Comparison of ENCODE assay signal across 10 cellular contexts in genomic region chr5:59543826-59544442, GRCh38.
DNase-seq lines count a peak whose midpoint lies in the region; ATAC-seq and TF ChIP-seq lines count a peak whose summit lies in the region.
"Had no signal": no experiment of that assay in that cellular context is flagged by ENCODE, and none has a peak within 500 bp of the region (broad histone marks: within the 10 kb centered on the region; RNA-seq: fewer than 3 reads in every experiment).

No MANE protein-coding gene starts in this region.

- no peak for TF ChIP-seq CTCF in gastroesophageal sphincter (IDR thresholded peaks at IDR 0.05)

- H3K9me3 ChIP-seq in gastroesophageal sphincter: no peaks in the 10 kb centered on the region

- 52% methylated on average over 2 of the region's 2 CpGs; no CpG with 5 or more reads in 1 of the 2 donors for WGBS in gastroesophageal sphincter (ENCODE audit: low coverage in 1 of 2), 2 donors

- ATAC-seq in gastroesophageal sphincter (peak; percentile 28), HG03280 (IDR thresholded peaks at IDR 0.05; ENCODE audit: unreplicated experiment) (no peak), GM21515 (IDR thresholded peaks at IDR 0.05; ENCODE audit: unreplicated experiment) (no peak)

- no peak overlapping the region for H3K4me3 ChIP-seq in gastroesophageal sphincter

- no peaks in the 10 kb centered on the region for H3K27me3 ChIP-seq in gastroesophageal sphincter

- H3K4me1 ChIP-seq in gastroesophageal sphincter: peaks cover 0 to 27% (median 6%) of the 10 kb centered on the region in 3 donors

- no peaks in the 10 kb centered on the region for H3K36me3 ChIP-seq in gastroesophageal sphincter

- H3K27ac ChIP-seq in gastroesophageal sphincter: peak overlapping the region in 1 of 4 donors; percentile 9

- no peak for TF ChIP-seq EP300 in gastroesophageal sphincter (IDR thresholded peaks at IDR 0.05)

- TF ChIP-seq POLR2A in gastroesophageal sphincter (IDR thresholded peaks at IDR 0.05): no peak

- DNase-seq in DMS114 treated with DMSO at 0.1 percent for 48 hours (lab: John Stamatoyannopoulos, UW; ENCODE audit: unreplicated experiment) (peak; percentile 21), NCI-H2196 (lab: John Stamatoyannopoulos, UW; ENCODE audit: unreplicated experiment) (peak; percentile 48), pulmonary artery endothelial cell (ENCODE audit: low read depth, low spot score) (peak; percentile 20)
- no peak for DNase-seq in activated CD4-positive, alpha-beta T cell treated with anti-CD3 and anti-CD28 coated beads, Interleukin-2, amount 50 U/mL, for 1 hour
- no peak for DNase-seq in stimulated activated naive CD4-positive, alpha-beta T cell (lab: John Stamatoyannopoulos, UW)
- DNase-seq: HFFc6, NCI-H2171 had no signal

Comparison
In these comparisons a context has a peak if more than half of its experiments do, and no peak if none do; other contexts are left out.
1. DNase-seq: peak in DMS114 treated with DMSO at 0.1 percent for 48 hours (single experiment), NCI-H2196 (single experiment) and pulmonary artery endothelial cell (single experiment); none in activated CD4-positive, alpha-beta T cell treated with anti-CD3 and anti-CD28 coated beads, Interleukin-2, amount 50 U/mL, for 1 hour (single experiment) and stimulated activated naive CD4-positive, alpha-beta T cell (0 of 6).